In genomic region chr12:2812290-2813213, GRCh38 we compare ENCODE assay signal across 8 cellular contexts. TPM values are rescaled to one million over a fixed set of nuclear protein-coding genes. Genes with fewer than 3 reads are reported as not detected.
DNase-seq lines count a peak whose midpoint lies in the region; ATAC-seq, FAIRE-seq and TF ChIP-seq lines count a peak whose summit lies in the region.

Gene ITFG2, plus strand, starts transcription at chr12:2812668. Its CDS starts 93 bp downstream, at chr12:2812761.

- H3K27me3 Mint-ChIP-seq in astrocyte (ENCODE audit: low read depth, unreplicated experiment): no peaks in the 10 kb centered on the region

- H3K27ac Mint-ChIP-seq in astrocyte (ENCODE audit: unreplicated experiment): peak within 1 kb of the TSS; percentile 99

- DNase-seq in NCI-H2029 (lab: John Stamatoyannopoulos, UW) (peak; percentile 99), T-helper 22 cell (ENCODE audit: low read depth) (peak; percentile 95), astrocyte (ENCODE audit: low read depth) (peak; percentile 97), right cardiac atrium (peak; percentile 99 to 100 (median 99)), pulmonary artery endothelial cell (ENCODE audit: low read depth, low spot score) (peak; percentile 94), uterus (peak; percentile 97 to 99)

- peaks cover 4% of the 10 kb centered on the region for H3K4me1 Mint-ChIP-seq in astrocyte (ENCODE audit: low read depth, unreplicated experiment)

- H3K27me3 ChIP-seq in astrocyte (ENCODE audit: insufficient read depth, low read length) (no peaks in the 10 kb centered on the region), right cardiac atrium (ENCODE audit: control insufficient read depth, insufficient read depth) (no peaks in the 10 kb centered on the region), uterus (no peaks in the 10 kb centered on the region)

- intact Hi-C loops in right cardiac atrium (cut with DNase I): no loop called here
- intact Hi-C loops in uterus (cut with DNase I; ENCODE audit: low total_unique reads): no loop called here

- H3K4me3 ChIP-seq in astrocyte (ENCODE audit: insufficient read depth, low read depth, low read length) (peak within 1 kb of the TSS; percentile 97), right cardiac atrium (ENCODE audit: low read length) (peak within 1 kb of the TSS; percentile 58), uterus (peak within 1 kb of the TSS; percentile 69 to 79)

- peak within 1 kb of the TSS; percentile 91 for H3K9ac ChIP-seq in astrocyte (ENCODE audit: low read length)

- WGBS in right cardiac atrium: under 1% methylated on average over 48 of the region's 48 CpGs

- H3K4me2 ChIP-seq in astrocyte (ENCODE audit: low read length): peak within 1 kb of the TSS; percentile 93

- H3K9me3 ChIP-seq in astrocyte (ENCODE audit: insufficient read depth, low read depth, low read length) (no peaks in the 10 kb centered on the region), right cardiac atrium (ENCODE audit: control insufficient read depth, low read length) (no peaks in the 10 kb centered on the region), uterus (no peaks in the 10 kb centered on the region)

- H3K36me3 ChIP-seq in astrocyte (ENCODE audit: insufficient read depth, low read length) (peaks cover 3% of the 10 kb centered on the region), uterus (no peaks in the 10 kb centered on the region)

- peaks cover 3% of the 10 kb centered on the region for H4K20me1 ChIP-seq in astrocyte (ENCODE audit: insufficient read depth, low read length)

- H3K4me3 Mint-ChIP-seq in astrocyte (ENCODE audit: unreplicated experiment): peak within 1 kb of the TSS; percentile 98

- H3K36me3 Mint-ChIP-seq in astrocyte (ENCODE audit: low read depth, unreplicated experiment): peaks cover 2% of the 10 kb centered on the region

- H3K9me3 Mint-ChIP-seq in astrocyte (ENCODE audit: unreplicated experiment): no peaks in the 10 kb centered on the region

- FAIRE-seq in astrocyte (lab: Jason Lieb, UNC): peak; percentile 23

- H3K4me1 ChIP-seq in astrocyte (ENCODE audit: insufficient read depth, low read length) (peaks cover 6% of the 10 kb centered on the region), right cardiac atrium (ENCODE audit: control insufficient read depth, insufficient read depth, low read length) (no peaks in the 10 kb centered on the region), uterus (peaks cover 5 to 12% of the 10 kb centered on the region in 2 donors)

- ATAC-seq in GM18505 (IDR thresholded peaks at IDR 0.05; ENCODE audit: unreplicated experiment): peak; percentile 91
- peak; percentile 96 for ATAC-seq in HG02973 (IDR thresholded peaks at IDR 0.05; ENCODE audit: unreplicated experiment)
- ATAC-seq in right cardiac atrium: peak; percentile 99

- H3K27ac ChIP-seq in astrocyte (ENCODE audit: low read depth, low read length): peak within 1 kb of the TSS; percentile 92
- peak within 1 kb of the TSS; percentile 83 for H3K27ac ChIP-seq in right cardiac atrium (ENCODE audit: low read length)
- peak within 1 kb of the TSS; percentile 85 to 92 for H3K27ac ChIP-seq in uterus

- TF ChIP-seq CTCF in astrocyte (IDR thresholded peaks at IDR 0.05; ENCODE audit: insufficient read depth, low read depth, low read length) (no peak), uterus (IDR thresholded peaks at IDR 0.05) (peak in 1 of 4 experiments; percentile 34)

- TF ChIP-seq POLR2A in GM18505 (IDR thresholded peaks at IDR 0.05; ENCODE audit: borderline replicate concordance, extremely low read depth, insufficient read depth, insufficient read length): peak; percentile 99
- peak in 1 of 2 donors; percentile 83 for TF ChIP-seq POLR2A in uterus (IDR thresholded peaks at IDR 0.05)

- peak within 1 kb of the TSS; percentile 98 for H2AFZ ChIP-seq in astrocyte (ENCODE audit: low read depth, low read length)

- H3K79me2 ChIP-seq in astrocyte (ENCODE audit: insufficient read depth, low read length): peaks cover 30% of the 10 kb centered on the region

RNA-seq across cellular contexts. Expression of gene ITFG2, which starts in this region (rescaled TPM):
- 20.1 and 20.2 TPM in 2 replicates for total RNA-seq in astrocyte
- 10 to 100 TPM; 14.3 to 20.6 (median 17.3) TPM for total RNA-seq in right cardiac atrium
- polyA plus RNA-seq in right cardiac atrium: 15.7 TPM
- 11.1 and 15.9 TPM in 2 replicates for total RNA-seq in pulmonary artery endothelial cell
- total RNA-seq in uterus: 10 to 100 TPM; 30.5 to 92.6 (median 35.0) TPM

Comparison
In these comparisons a context has a peak if more than half of its experiments do, and no peak if none do; other contexts are left out.
1. Peak in every context shown above with its lines: DNase-seq, ATAC-seq, H3K4me3 ChIP-seq and H3K27ac ChIP-seq.